ENCODE assay signal across 1 cellular context in genomic region chr17:41971721-41972523, GRCh38.
TF ChIP-seq lines count a peak whose summit lies in the region.

No MANE protein-coding gene starts in this region.

TF ChIP-seq in HEK293, 187 proteins besides CTCF, POLR2A, EP300 and RAD21 (continued from another document):
- no peak for TF ChIP-seq ZNF707 (tag by site-specific recombination; IDR thresholded peaks at IDR 0.05)
